In genomic region chr1:39960461-39960958, GRCh38 we compare ENCODE assay signal across 8 cellular contexts. TPM values are rescaled to one million over a fixed set of nuclear protein-coding genes. Genes with fewer than 3 reads are reported as not detected.
DNase-seq lines count a peak whose midpoint lies in the region; ATAC-seq and TF ChIP-seq lines count a peak whose summit lies in the region.

No MANE protein-coding gene starts in this region.

- H3K4me3 Mint-ChIP-seq in dendritic cell treated with granulocyte-macrophage colony-stimulating factor and Interleukin-4, amounts not matched to agents 40 ng/mL and 50 ng/mL, for 4 days: peak overlapping the region; percentile 59
- no peak overlapping the region for H3K4me3 Mint-ChIP-seq in WTC11

- peaks cover 5% of the 10 kb centered on the region for H3K36me3 ChIP-seq in HAP-1 (replicated peaks)

- peaks cover 8% of the 10 kb centered on the region for H3K4me1 ChIP-seq in HAP-1

- no peaks in the 10 kb centered on the region for H3K27me3 Mint-ChIP-seq in dendritic cell treated with granulocyte-macrophage colony-stimulating factor and Interleukin-4, amounts not matched to agents 40 ng/mL and 50 ng/mL, for 4 days
- peaks cover 9% of the 10 kb centered on the region for H3K27me3 Mint-ChIP-seq in WTC11 (ENCODE audit: low read depth)

- in situ Hi-C loops in HAP-1 (cut with MboI; ENCODE audit: low sequenced_read_pairs): no loop called here

- POLR2A ChIA-PET in WTC11 (lab: Charles Lee): no interaction called here

- peaks cover 71% of the 10 kb centered on the region for H3K4me1 Mint-ChIP-seq in dendritic cell treated with granulocyte-macrophage colony-stimulating factor and Interleukin-4, amounts not matched to agents 40 ng/mL and 50 ng/mL, for 4 days (ENCODE audit: low read depth)
- H3K4me1 Mint-ChIP-seq in WTC11: peaks cover 15% of the 10 kb centered on the region

- DNase-seq in stimulated activated CD4-positive, alpha-beta T cell treated with anti-CD3 and anti-CD28 coated beads, Interleukin-4, amount 100 ng/mL, for 1 hour: peak; percentile 15
- no peak for DNase-seq in stimulated activated CD4-positive, alpha-beta T cell treated with anti-CD3 and anti-CD28 coated beads, Interleukin-12 subunit alpha, Interleukin-12 subunit beta, amount 100 ng/mL, for 4 hours
- DNase-seq in NOMO-1 (lab: John Stamatoyannopoulos, UW; ENCODE audit: unreplicated experiment in 2 of 2): peak; percentile 83 to 87
- peak; percentile 33 for DNase-seq in stimulated activated CD8-positive, alpha-beta memory T cell treated with anti-CD3 and anti-CD28 coated beads, Interleukin-4, amount 100 ng/mL, for 48 hours
- no peak for DNase-seq in HAP-1 (ENCODE audit: low spot score in 2 of 2)
- DNase-seq in WTC11 (ENCODE audit: low spot score): no peak

- no peak for TF ChIP-seq CTCF in WTC11 (IDR thresholded peaks at IDR 0.05)

- intact Hi-C loops in dendritic cell treated with granulocyte-macrophage colony-stimulating factor and Interleukin-4, amounts not matched to agents 40 ng/mL and 50 ng/mL, for 4 days (cut with micrococcal nuclease): no loop called here

- CTCF ChIA-PET in WTC11 (lab: Charles Lee): interaction anchor here (1.0 to 1.8 kb wide), 2 partner anchors 40 to 58 kb away, joined by 4 to 6 read pairs; partner anchors contain the start of gene MYCL

- H3K9me3 Mint-ChIP-seq in dendritic cell treated with granulocyte-macrophage colony-stimulating factor and Interleukin-4, amounts not matched to agents 40 ng/mL and 50 ng/mL, for 4 days: no peaks in the 10 kb centered on the region
- H3K9me3 Mint-ChIP-seq in WTC11: no peaks in the 10 kb centered on the region

- H3K27me3 ChIP-seq in HAP-1 (ENCODE audit: low read depth): no peaks in the 10 kb centered on the region

- ATAC-seq in HG03442 (IDR thresholded peaks at IDR 0.05; ENCODE audit: unreplicated experiment) (peak; percentile 58), WTC11 (no peak)

- H3K27ac Mint-ChIP-seq in dendritic cell treated with granulocyte-macrophage colony-stimulating factor and Interleukin-4, amounts not matched to agents 40 ng/mL and 50 ng/mL, for 4 days: peak overlapping the region; percentile 82
- no peak overlapping the region for H3K27ac Mint-ChIP-seq in WTC11

- H3K4me3 ChIP-seq in HAP-1: no peak overlapping the region

- H3K9me3 ChIP-seq in HAP-1: no peaks in the 10 kb centered on the region

- H3K36me3 Mint-ChIP-seq in dendritic cell treated with granulocyte-macrophage colony-stimulating factor and Interleukin-4, amounts not matched to agents 40 ng/mL and 50 ng/mL, for 4 days (ENCODE audit: low read depth): peaks cover 10% of the 10 kb centered on the region
- H3K36me3 Mint-ChIP-seq in WTC11: peaks cover 36% of the 10 kb centered on the region

TF ChIP-seq in WTC11, 78 proteins besides CTCF, POLR2A, EP300 and RAD21 (continues in another document):
- TF ChIP-seq ERG (CRISPR knock-in tag; IDR thresholded peaks at IDR 0.05): no peak
- no peak for TF ChIP-seq USF1 (CRISPR knock-in tag; IDR thresholded peaks at IDR 0.05)
- no peak for TF ChIP-seq E2F5 (CRISPR knock-in tag; IDR thresholded peaks at IDR 0.05)
- no peak for TF ChIP-seq SMAD3 (CRISPR knock-in tag; IDR thresholded peaks at IDR 0.05; ENCODE audit: borderline replicate concordance)
- TF ChIP-seq ZBTB43 (CRISPR knock-in tag; IDR thresholded peaks at IDR 0.05): no peak
- no peak for TF ChIP-seq ZNF512 (CRISPR knock-in tag; IDR thresholded peaks at IDR 0.05; ENCODE audit: borderline replicate concordance)
- no peak for TF ChIP-seq ELF4 (CRISPR knock-in tag; IDR thresholded peaks at IDR 0.05; ENCODE audit: low read depth)
- TF ChIP-seq GABPB1 (CRISPR knock-in tag; IDR thresholded peaks at IDR 0.05): no peak
- TF ChIP-seq TEAD1 (CRISPR knock-in tag; IDR thresholded peaks at IDR 0.05): no peak
- no peak for TF ChIP-seq JAZF1 (CRISPR knock-in tag; IDR thresholded peaks at IDR 0.05)
- TF ChIP-seq TP53 (CRISPR knock-in tag; IDR thresholded peaks at IDR 0.05): no peak
- TF ChIP-seq GRHL2 (CRISPR knock-in tag; IDR thresholded peaks at IDR 0.05; ENCODE audit: insufficient replicate concordance, severe bottlenecking): no peak
- no peak for TF ChIP-seq ATF6 (CRISPR knock-in tag; IDR thresholded peaks at IDR 0.05)
- no peak for TF ChIP-seq CDX4 (CRISPR knock-in tag; IDR thresholded peaks at IDR 0.05; ENCODE audit: borderline replicate concordance)
- no peak for TF ChIP-seq MYBL2 (CRISPR knock-in tag; IDR thresholded peaks at IDR 0.05)
- no peak for TF ChIP-seq E2F4 (CRISPR knock-in tag; IDR thresholded peaks at IDR 0.05; ENCODE audit: borderline replicate concordance, low read depth)

RNA-seq across cellular contexts. Expression of gene MFSD2A, which starts 5.6 kb away (rescaled TPM):
- total RNA-seq in WTC11 (2021): 11.5 to 14.0 TPM (median 12.9 TPM) in 3 replicates

RNA-seq across cellular contexts. Expression of gene MYCL, which starts 58.8 kb away (rescaled TPM):
- 31.0 to 32.6 TPM (median 32.2 TPM) in 3 replicates for total RNA-seq in WTC11 (2021)

Comparison
In these comparisons a context has a peak if more than half of its experiments do, and no peak if none do; other contexts are left out.
1. DNase-seq: peak in stimulated activated CD4-positive, alpha-beta T cell treated with anti-CD3 and anti-CD28 coated beads, Interleukin-4, amount 100 ng/mL, for 1 hour (single experiment), NOMO-1 (2 of 2) and stimulated activated CD8-positive, alpha-beta memory T cell treated with anti-CD3 and anti-CD28 coated beads, Interleukin-4, amount 100 ng/mL, for 48 hours (single experiment); none in stimulated activated CD4-positive, alpha-beta T cell treated with anti-CD3 and anti-CD28 coated beads, Interleukin-12 subunit alpha, Interleukin-12 subunit beta, amount 100 ng/mL, for 4 hours (single experiment), HAP-1 (0 of 2) and WTC11 (single experiment).